Comparison of ENCODE assay signal across 1 cellular context in the genomic region with DNA sequence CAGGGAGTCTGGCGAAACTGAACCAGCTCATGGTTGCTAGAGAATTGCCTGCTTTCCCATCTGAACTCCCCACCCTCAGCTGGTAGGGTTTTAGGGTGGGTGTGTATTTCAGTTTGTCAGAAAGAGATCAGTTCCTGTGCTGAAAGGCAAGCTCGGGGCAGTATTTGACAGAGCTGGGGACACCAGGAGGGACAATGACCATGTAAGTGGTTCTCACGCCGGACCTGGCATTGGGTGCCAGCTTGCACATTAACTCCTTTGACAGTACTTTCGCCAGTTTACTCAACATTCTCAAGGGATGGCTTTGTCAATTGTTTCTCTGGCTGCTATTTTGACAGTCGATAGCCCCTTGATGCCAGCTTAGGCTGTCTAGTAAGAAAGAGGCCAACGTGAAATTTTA.
TF ChIP-seq lines count a peak whose summit lies in the region.

No MANE protein-coding gene starts in this region.

TF ChIP-seq in H1, 55 proteins besides CTCF, POLR2A, EP300 and RAD21 (continued from another document):
- TF ChIP-seq POU5F1 (IDR thresholded peaks at IDR 0.05; ENCODE audit: low read depth, low read length) (no peak), TAF7 (optimal IDR thresholded peaks at IDR 0.05; ENCODE audit: borderline replicate concordance, low read depth, low read length) (no peak), JUN (IDR thresholded peaks at IDR 0.05; ENCODE audit: low read depth, low read length) (no peak), NANOG (IDR thresholded peaks at IDR 0.05; ENCODE audit: insufficient read depth, low read depth, low read length, poor library complexity, severe bottlenecking) (no peak), RXRA (IDR thresholded peaks at IDR 0.05; ENCODE audit: insufficient read depth, low read depth, low read length) (no peak), GABPA (IDR thresholded peaks at IDR 0.05; ENCODE audit: borderline replicate concordance, insufficient read depth, low read length) (no peak), HDAC2 (IDR thresholded peaks at IDR 0.05; ENCODE audit: borderline replicate concordance in 1 of 2, low read depth in 2 of 2, low read length in 2 of 2) (no peak)
- TF ChIP-seq, protein P1, sequence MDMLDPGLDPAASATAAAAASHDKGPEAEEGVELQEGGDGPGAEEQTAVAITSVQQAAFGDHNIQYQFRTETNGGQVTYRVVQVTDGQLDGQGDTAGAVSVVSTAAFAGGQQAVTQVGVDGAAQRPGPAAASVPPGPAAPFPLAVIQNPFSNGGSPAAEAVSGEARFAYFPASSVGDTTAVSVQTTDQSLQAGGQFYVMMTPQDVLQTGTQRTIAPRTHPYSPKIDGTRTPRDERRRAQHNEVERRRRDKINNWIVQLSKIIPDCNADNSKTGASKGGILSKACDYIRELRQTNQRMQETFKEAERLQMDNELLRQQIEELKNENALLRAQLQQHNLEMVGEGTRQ (IDR thresholded peaks at IDR 0.05; ENCODE audit: low read length) = no peak
- TF ChIP-seq, protein P2, sequence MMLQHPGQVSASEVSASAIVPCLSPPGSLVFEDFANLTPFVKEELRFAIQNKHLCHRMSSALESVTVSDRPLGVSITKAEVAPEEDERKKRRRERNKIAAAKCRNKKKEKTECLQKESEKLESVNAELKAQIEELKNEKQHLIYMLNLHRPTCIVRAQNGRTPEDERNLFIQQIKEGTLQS (IDR thresholded peaks at IDR 0.05; ENCODE audit: insufficient read depth, low read depth, low read length) = no peak
